ENCODE assay signal across 10 cellular contexts in the genomic region with DNA sequence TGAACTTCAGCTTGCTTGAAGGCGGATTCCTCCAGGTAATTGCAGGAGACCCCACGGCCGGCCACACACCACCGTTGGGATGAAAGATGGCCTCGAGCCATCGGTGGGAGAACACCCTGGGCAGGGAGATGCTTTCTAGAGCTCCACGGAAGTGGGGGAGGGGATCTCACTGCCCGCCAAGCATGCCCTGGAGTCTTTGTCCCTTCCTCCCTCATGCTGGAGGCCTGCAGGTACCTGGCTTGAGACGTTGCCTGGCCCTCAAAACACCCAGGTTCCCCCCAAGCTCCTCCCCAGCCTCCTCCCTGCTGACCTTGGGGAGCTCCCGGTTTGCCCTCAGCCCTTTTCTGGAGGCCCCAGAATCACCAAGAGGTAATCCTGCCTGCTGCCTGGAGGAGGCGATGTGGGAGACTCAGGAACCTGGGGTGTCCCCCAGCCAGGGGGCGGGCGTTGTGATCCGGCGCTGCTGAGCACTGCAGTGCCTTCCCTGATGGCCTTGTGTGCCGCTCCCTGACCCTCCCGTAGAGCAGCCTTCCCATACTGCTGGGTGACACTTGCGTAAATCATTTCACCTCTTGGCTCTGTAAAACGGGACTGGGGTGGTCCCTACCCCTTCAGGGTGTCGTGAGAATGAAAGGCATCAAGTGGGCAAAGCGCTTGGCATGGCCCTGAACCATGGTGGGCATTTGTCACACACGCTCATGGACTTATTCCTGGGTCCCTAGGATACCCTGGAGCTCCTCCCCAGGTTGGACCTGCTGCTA.
DNase-seq lines count a peak whose midpoint lies in the region; ATAC-seq and TF ChIP-seq lines count a peak whose summit lies in the region.
"Had no signal": no experiment of that assay in that cellular context is flagged by ENCODE, and none has a peak within 500 bp of the region (broad histone marks: within the 10 kb centered on the region; RNA-seq: fewer than 3 reads in every experiment).

No MANE protein-coding gene starts in this region.

- POLR2A ChIA-PET in A673 (lab: Charles Lee; ENCODE audit: low non-redundant PET): no interaction called here

- no TSS peak for BruUV-seq in A673 (replicated peaks; lab: Mats Ljungman, UMichigan)

- H3K36me3 ChIP-seq in A673 (ENCODE audit: insufficient read depth, low read length, poor library complexity, severe bottlenecking): no peaks in the 10 kb centered on the region
- no peaks in the 10 kb centered on the region for H3K36me3 ChIP-seq in kidney epithelial cell (ENCODE audit: control insufficient read depth, insufficient read depth, low read length)
- H3K36me3 ChIP-seq in tibial nerve: no peaks in the 10 kb centered on the region

- CTCF ChIA-PET in A673 (lab: Charles Lee): interaction anchor here (0.9 kb wide), 1 partner anchor 9 kb away, joined by 3 read pairs; no protein-coding TSS in a partner anchor

- H3K27me3 ChIP-seq in A673 (replicated peaks; ENCODE audit: insufficient read depth, low read depth, low read length, poor library complexity) (no peaks in the 10 kb centered on the region), kidney epithelial cell (ENCODE audit: control insufficient read depth, insufficient read depth, low read length) (no peaks in the 10 kb centered on the region), tibial nerve (no peaks in the 10 kb centered on the region)

- no peaks in the 10 kb centered on the region for H3K9me3 ChIP-seq in A673 (ENCODE audit: low read depth, low read length, poor library complexity, severe bottlenecking)
- H3K9me3 ChIP-seq in tibial nerve: no peaks in the 10 kb centered on the region

- no peak for ATAC-seq in HG03135 (IDR thresholded peaks at IDR 0.05; ENCODE audit: unreplicated experiment)

- intact Hi-C loops in A673 (cut with micrococcal nuclease; ENCODE audit: unreplicated experiment): no loop called here

- TF ChIP-seq POLR2A in tibial nerve (IDR thresholded peaks at IDR 0.05): no peak

- TF ChIP-seq EP300 in tibial nerve (IDR thresholded peaks at IDR 0.05): no peak

- H3K27ac ChIP-seq in A673 (ENCODE audit: low read depth, low read length, poor library complexity, severe bottlenecking): no peak overlapping the region
- H3K27ac ChIP-seq in tibial nerve: peak overlapping the region in 2 of 4 donors; percentile 93 to 94

- no peak for DNase-seq in A673 (ENCODE audit: low spot score)
- peak; percentile 45 for DNase-seq in ELR (ENCODE audit: low read depth)
- DNase-seq in OCI-M1 (lab: John Stamatoyannopoulos, UW): peak; percentile 15
- no peak for DNase-seq in kidney epithelial cell (ENCODE audit: low read depth)
- no peak for DNase-seq in NCI-H510A (lab: John Stamatoyannopoulos, UW)
- no peak for DNase-seq in tibial nerve (ENCODE audit: low spot score in 2 of 2)
- no peak for DNase-seq in KG1 (lab: John Stamatoyannopoulos, UW)
- DNase-seq: amygdala, NCI-H345 had no signal

- TF ChIP-seq CTCF in A673 (conservative IDR thresholded peaks at IDR 0.05; ENCODE audit: low read depth, low read length) (peak; percentile 50), kidney epithelial cell (IDR thresholded peaks at IDR 0.05; ENCODE audit: insufficient read depth, low read length, poor library complexity, severe bottlenecking) (peak; percentile 25), tibial nerve (IDR thresholded peaks at IDR 0.05) (no peak)

- 82 to 84% methylated on average over 14 to 21 of the region's 22 CpGs for WGBS in tibial nerve, 2 donors

- H3K4me3 ChIP-seq in A673 (ENCODE audit: low read depth, low read length, poor library complexity, severe bottlenecking) (no peak overlapping the region), kidney epithelial cell (ENCODE audit: low read depth, low read length) (no peak overlapping the region), tibial nerve (no peak overlapping the region)

- peaks cover 19% of the 10 kb centered on the region for H3K4me1 ChIP-seq in A673 (ENCODE audit: insufficient read depth, low read length, poor library complexity, severe bottlenecking)
- peaks cover 0 to 84% (median 60%) of the 10 kb centered on the region in 4 donors for H3K4me1 ChIP-seq in tibial nerve

Comparison
In these comparisons a context has a peak if more than half of its experiments do, and no peak if none do; other contexts are left out.
1. DNase-seq: peak in ELR (single experiment) and OCI-M1 (single experiment); none in A673 (single experiment), kidney epithelial cell (single experiment), NCI-H510A (single experiment), tibial nerve (0 of 2) and KG1 (single experiment).
2. CTCF ChIP-seq: peak in A673 (single experiment) and kidney epithelial cell (single experiment); none in tibial nerve (0 of 5).